ENCODE assay signal across 29 cellular contexts in genomic region chr2:71298914-71299313, GRCh38.
"Had no signal": no experiment of that assay in that cellular context is flagged by ENCODE, and none has a peak within 500 bp of the region (broad histone marks: within the 10 kb centered on the region; RNA-seq: fewer than 3 reads in every experiment).

No MANE protein-coding gene starts in this region.

- H3K4me3 ChIP-seq: pancreas, prostate gland, right atrium auricular region, skin epidermis, smooth muscle cell, spleen, suprapubic skin, testis, tibial artery, transverse colon, upper lobe of right lung, uterus had no signal

- H3K4me1 Mint-ChIP-seq: naive thymus-derived CD8-positive, alpha-beta T cell; nephron progenitor cell; neural crest cell; stimulated activated memory B cell treated with anti-CD40 and anti-IgM and Interleukin-4, amounts not matched to agents 10 μg/mL and 1 μg/mL and 100 μg/mL, for 72 hours; stimulated activated naive CD8-positive, alpha-beta T cell treated with anti-CD3 and anti-CD28 coated beads, Interleukin-15, amount 100 ng/mL, for 72 hours had no signal

- DNase-seq: nephron progenitor cell; nucleus accumbens; pancreas; spleen; stimulated activated CD4-positive, alpha-beta T cell treated with anti-CD3 and anti-CD28 coated beads, Interleukin-12 subunit alpha, Interleukin-12 subunit beta, amount 100 ng/mL, for 4 hours; stimulated activated CD4-positive, alpha-beta T cell treated with anti-CD3 and anti-CD28 coated beads, Interleukin-1b, Interleukin-23, amount 100 ng/mL, for 48 hours; stimulated activated CD4-positive, alpha-beta T cell treated with anti-CD3 and anti-CD28 coated beads, Interleukin-4, amount 100 ng/mL, for 1 hour; stimulated activated CD4-positive, alpha-beta T cell treated with anti-CD3 and anti-CD28 coated beads, Interleukin-4, amount 100 ng/mL, for 4 hours; stimulated activated CD8-positive, alpha-beta memory T cell treated with anti-CD3 and anti-CD28 coated beads, Interleukin-4, amount 100 ng/mL, for 48 hours; stimulated activated naive CD8-positive, alpha-beta T cell treated with anti-CD3 and anti-CD28 coated beads, Interleukin-15, amount 100 ng/mL, for 72 hours; stimulated activated naive CD8-positive, alpha-beta T cell treated with anti-CD3 and anti-CD28 coated beads, Interleukin-15, Interleukin-2, amounts not matched to agents 100 U/mL and 50 U/mL, for 24 hours; substantia nigra; testis; tibial artery; transverse colon; upper lobe of right lung; uterus had no signal

- H3K9me3 Mint-ChIP-seq: naive thymus-derived CD8-positive, alpha-beta T cell; natural killer cell treated with Interleukin-12 subunit alpha and Interleukin-12 subunit beta and Interleukin-15 and Interleukin-18, amount 100 ng/mL, for 72 hours; nephron progenitor cell; neural crest cell; stimulated activated memory B cell treated with anti-CD40 and anti-IgM and Interleukin-4, amounts not matched to agents 10 μg/mL and 1 μg/mL and 100 μg/mL, for 72 hours; stimulated activated naive CD8-positive, alpha-beta T cell treated with anti-CD3 and anti-CD28 coated beads, Interleukin-15, amount 100 ng/mL, for 72 hours; type B pancreatic cell had no signal

- H3K4me1 ChIP-seq: pancreas, prostate gland, right atrium auricular region, spleen, suprapubic skin, testis, tibial artery, transverse colon, upper lobe of right lung, uterus had no signal

- H3K36me3 ChIP-seq: neutrophil, pancreas, prostate gland, right atrium auricular region, spleen, suprapubic skin, tibial artery, transverse colon, upper lobe of right lung, uterus had no signal

- H3K4me2 ChIP-seq: smooth muscle cell had no signal

- H3K4me3 Mint-ChIP-seq: natural killer cell treated with Interleukin-12 subunit alpha and Interleukin-12 subunit beta and Interleukin-15 and Interleukin-18, amount 100 ng/mL, for 72 hours; nephron progenitor cell; neural crest cell; stimulated activated memory B cell treated with anti-CD40 and anti-IgM and Interleukin-4, amounts not matched to agents 10 μg/mL and 1 μg/mL and 100 μg/mL, for 72 hours; stimulated activated naive CD8-positive, alpha-beta T cell treated with anti-CD3 and anti-CD28 coated beads, Interleukin-15, amount 100 ng/mL, for 72 hours; type B pancreatic cell had no signal

- H3K36me3 Mint-ChIP-seq: naive thymus-derived CD8-positive, alpha-beta T cell; natural killer cell treated with Interleukin-12 subunit alpha and Interleukin-12 subunit beta and Interleukin-15 and Interleukin-18, amount 100 ng/mL, for 72 hours; stimulated activated memory B cell treated with anti-CD40 and anti-IgM and Interleukin-4, amounts not matched to agents 10 μg/mL and 1 μg/mL and 100 μg/mL, for 72 hours; type B pancreatic cell had no signal

- H3K27me3 ChIP-seq: neutrophil, pancreas, right atrium auricular region, spleen, suprapubic skin, testis, tibial artery, transverse colon, upper lobe of right lung, uterus had no signal

- H3K27ac ChIP-seq: neutrophil, pancreas, prostate gland, right atrium auricular region, skin epidermis, spleen, suprapubic skin, testis, tibial artery, transverse colon, upper lobe of right lung, uterus had no signal

- ATAC-seq: naive thymus-derived CD8-positive, alpha-beta T cell; natural killer cell treated with Interleukin-12 subunit alpha and Interleukin-12 subunit beta and Interleukin-15 and Interleukin-18, amount 100 ng/mL, for 72 hours; sciatic nerve; stimulated activated memory B cell treated with anti-CD40 and anti-IgM and Interleukin-4, amounts not matched to agents 10 μg/mL and 1 μg/mL and 100 μg/mL, for 72 hours; stimulated activated naive CD8-positive, alpha-beta T cell treated with anti-CD3 and anti-CD28 coated beads, Interleukin-15, amount 100 ng/mL, for 72 hours; stimulated activated naive CD8-positive, alpha-beta T cell treated with anti-CD3 and anti-CD28 coated beads, Interleukin-15, Interleukin-2, amounts not matched to agents 100 U/mL and 50 U/mL, for 24 hours had no signal

- H3K27ac Mint-ChIP-seq: naive thymus-derived CD8-positive, alpha-beta T cell; natural killer cell treated with Interleukin-12 subunit alpha and Interleukin-12 subunit beta and Interleukin-15 and Interleukin-18, amount 100 ng/mL, for 72 hours; nephron progenitor cell; stimulated activated memory B cell treated with anti-CD40 and anti-IgM and Interleukin-4, amounts not matched to agents 10 μg/mL and 1 μg/mL and 100 μg/mL, for 72 hours; stimulated activated naive CD8-positive, alpha-beta T cell treated with anti-CD3 and anti-CD28 coated beads, Interleukin-15, amount 100 ng/mL, for 72 hours; type B pancreatic cell had no signal

- H3K9me3 ChIP-seq: neutrophil, pancreas, prostate gland, right atrium auricular region, spleen, suprapubic skin, testis, tibial artery, transverse colon, upper lobe of right lung, uterus had no signal

- H3K27me3 Mint-ChIP-seq: stimulated activated memory B cell treated with anti-CD40 and anti-IgM and Interleukin-4, amounts not matched to agents 10 μg/mL and 1 μg/mL and 100 μg/mL, for 72 hours; type B pancreatic cell had no signal
